Comparison of ENCODE assay signal across 1 cellular context in the genomic region with DNA sequence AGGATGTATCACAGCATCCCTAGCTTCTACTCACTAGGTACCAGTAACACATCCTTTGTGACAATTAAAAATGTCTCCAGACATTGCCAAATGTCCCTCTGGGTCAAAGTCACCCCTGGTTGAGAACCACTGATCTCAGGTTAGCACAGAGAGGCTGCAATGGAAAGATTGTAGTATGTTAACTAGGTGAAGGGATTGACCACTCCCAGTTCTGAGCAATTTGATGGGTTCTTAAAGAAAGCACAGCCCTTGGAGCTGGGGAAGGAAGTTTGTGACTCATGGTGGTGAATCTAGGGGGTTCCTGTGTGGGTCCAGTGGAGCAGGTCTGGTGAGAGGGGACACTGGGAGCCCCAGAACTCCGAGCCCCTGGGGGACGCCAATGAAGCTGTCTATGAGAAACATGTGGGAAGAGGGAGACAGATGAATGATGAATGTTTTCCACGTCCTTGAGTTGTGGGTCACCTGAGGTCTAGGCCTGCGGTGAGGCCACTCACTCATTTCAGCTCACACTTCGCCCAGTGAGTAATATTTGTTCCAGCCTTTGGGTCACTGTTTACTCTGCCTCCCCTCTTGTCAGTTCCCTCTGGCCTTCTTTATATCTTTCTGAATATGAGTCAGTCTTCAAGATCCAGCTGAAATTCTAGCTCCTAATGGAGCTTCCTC.
TF ChIP-seq lines count a peak whose summit lies in the region.

No MANE protein-coding gene starts in this region.

TF ChIP-seq in HepG2, 621 proteins besides CTCF, POLR2A, EP300 and RAD21 (continued from another document and continues in another):
- TF ChIP-seq, protein P1, sequence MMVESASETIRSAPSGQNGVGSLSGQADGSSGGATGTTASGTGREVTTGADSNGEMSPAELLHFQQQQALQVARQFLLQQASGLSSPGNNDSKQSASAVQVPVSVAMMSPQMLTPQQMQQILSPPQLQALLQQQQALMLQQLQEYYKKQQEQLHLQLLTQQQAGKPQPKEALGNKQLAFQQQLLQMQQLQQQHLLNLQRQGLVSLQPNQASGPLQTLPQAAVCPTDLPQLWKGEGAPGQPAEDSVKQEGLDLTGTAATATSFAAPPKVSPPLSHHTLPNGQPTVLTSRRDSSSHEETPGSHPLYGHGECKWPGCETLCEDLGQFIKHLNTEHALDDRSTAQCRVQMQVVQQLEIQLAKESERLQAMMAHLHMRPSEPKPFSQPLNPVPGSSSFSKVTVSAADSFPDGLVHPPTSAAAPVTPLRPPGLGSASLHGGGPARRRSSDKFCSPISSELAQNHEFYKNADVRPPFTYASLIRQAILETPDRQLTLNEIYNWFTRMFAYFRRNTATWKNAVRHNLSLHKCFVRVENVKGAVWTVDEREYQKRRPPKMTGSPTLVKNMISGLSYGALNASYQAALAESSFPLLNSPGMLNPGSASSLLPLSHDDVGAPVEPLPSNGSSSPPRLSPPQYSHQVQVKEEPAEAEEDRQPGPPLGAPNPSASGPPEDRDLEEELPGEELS (CRISPR knock-in tag; IDR thresholded peaks at IDR 0.05), result peak; percentile 90
- TF ChIP-seq ZKSCAN8 (CRISPR knock-in tag; IDR thresholded peaks at IDR 0.05; ENCODE audit: borderline replicate concordance) (peak; percentile 80; the same call in 1 of the 2 replicates), NR2C2 (CRISPR knock-in tag; IDR thresholded peaks at IDR 0.05; ENCODE audit: borderline replicate concordance) (0 out of 2 replicates have a peak, but pooled peaks have one; percentile 42), SIX4 (CRISPR knock-in tag; IDR thresholded peaks at IDR 0.05) (peak; percentile 71; the same call in 1 of the 2 replicates), ARHGAP35 (CRISPR knock-in tag; IDR thresholded peaks at IDR 0.05; ENCODE audit: borderline replicate concordance) (no peak), CCDC6 (CRISPR knock-in tag; IDR thresholded peaks at IDR 0.05) (no peak), KLF16 (CRISPR knock-in tag; IDR thresholded peaks at IDR 0.05) (peak in 1 of 2 experiments; percentile 39; a peak in 1 of 4 replicates), STAG1 (CRISPR knock-in tag; IDR thresholded peaks at IDR 0.05) (peak; percentile 43), FOXK1 (CRISPR knock-in tag; IDR thresholded peaks at IDR 0.05; ENCODE audit: borderline replicate concordance, low read depth) (peak; percentile 65), KDM3A (CRISPR knock-in tag; IDR thresholded peaks at IDR 0.05; ENCODE audit: low read depth) (0 out of 2 replicates have a peak, but pooled peaks have one; percentile 47), HOXA3 (CRISPR knock-in tag; IDR thresholded peaks at IDR 0.05) (peak; percentile 63; the same call in 1 of the 2 replicates), TOE1 (CRISPR knock-in tag; IDR thresholded peaks at IDR 0.05) (no peak), CBX1 (IDR thresholded peaks at IDR 0.05; ENCODE audit: low read depth) (no peak), RBAK (CRISPR knock-in tag; IDR thresholded peaks at IDR 0.05) (no peak), ZNF567 (CRISPR knock-in tag; IDR thresholded peaks at IDR 0.05; ENCODE audit: borderline replicate concordance) (no peak), CHCHD3 (CRISPR knock-in tag; IDR thresholded peaks at IDR 0.05) (no peak), ZFYVE20 (CRISPR knock-in tag; IDR thresholded peaks at IDR 0.05; ENCODE audit: borderline replicate concordance, low read depth) (no peak), SIN3B (IDR thresholded peaks at IDR 0.05; ENCODE audit: low read length) (no peak), ZNF598 (CRISPR knock-in tag; IDR thresholded peaks at IDR 0.05; ENCODE audit: borderline replicate concordance) (no peak), ZNF841 (CRISPR knock-in tag; IDR thresholded peaks at IDR 0.05; ENCODE audit: borderline replicate concordance) (no peak), NR2F6 (IDR thresholded peaks at IDR 0.05) (peak; percentile 81), NR2F6 (CRISPR knock-in tag; IDR thresholded peaks at IDR 0.05) (peak; percentile 88), TAF1 (CRISPR knock-in tag; IDR thresholded peaks at IDR 0.05) (peak; percentile 19; the same call in 1 of the 2 replicates), ZNF839 (CRISPR knock-in tag; IDR thresholded peaks at IDR 0.05; ENCODE audit: borderline replicate concordance) (no peak), MBD4 (IDR thresholded peaks at IDR 0.05; ENCODE audit: borderline replicate concordance, low read length) (no peak), MAFK (conservative IDR thresholded peaks at IDR 0.05 in 1 of 2, IDR thresholded peaks at IDR 0.05 in 1 of 2; ENCODE audit: low read length in 2 of 2) (no peak), PAX8 (CRISPR knock-in tag; IDR thresholded peaks at IDR 0.05; ENCODE audit: borderline replicate concordance) (no peak), POGZ (CRISPR knock-in tag; IDR thresholded peaks at IDR 0.05) (peak; percentile 88), ZNF530 (CRISPR knock-in tag; IDR thresholded peaks at IDR 0.05; ENCODE audit: low read depth) (no peak), MAFG (CRISPR knock-in tag; IDR thresholded peaks at IDR 0.05) (no peak), GFI1 (CRISPR knock-in tag; IDR thresholded peaks at IDR 0.05; ENCODE audit: borderline replicate concordance) (no peak), RCOR2 (CRISPR knock-in tag; IDR thresholded peaks at IDR 0.05) (0 out of 2 replicates have a peak, but pooled peaks have one; percentile 47), MYNN (CRISPR knock-in tag; IDR thresholded peaks at IDR 0.05; ENCODE audit: low read depth) (no peak), ZNF20 (CRISPR knock-in tag; IDR thresholded peaks at IDR 0.05) (no peak), ZNF33A (CRISPR knock-in tag; IDR thresholded peaks at IDR 0.05; ENCODE audit: borderline replicate concordance) (no peak), ELF1 (CRISPR knock-in tag; IDR thresholded peaks at IDR 0.05) (no peak), MAFF (IDR thresholded peaks at IDR 0.05; ENCODE audit: low read depth, low read length) (no peak), STAT5B (CRISPR knock-in tag; IDR thresholded peaks at IDR 0.05) (no peak), CBX2 (IDR thresholded peaks at IDR 0.05; ENCODE audit: low read depth, low read length) (no peak), CBX2 (CRISPR knock-in tag; IDR thresholded peaks at IDR 0.05; ENCODE audit: low read depth) (no peak), KDM5B (CRISPR knock-in tag; IDR thresholded peaks at IDR 0.05; ENCODE audit: borderline replicate concordance) (no peak)
- TF ChIP-seq, protein P2, sequence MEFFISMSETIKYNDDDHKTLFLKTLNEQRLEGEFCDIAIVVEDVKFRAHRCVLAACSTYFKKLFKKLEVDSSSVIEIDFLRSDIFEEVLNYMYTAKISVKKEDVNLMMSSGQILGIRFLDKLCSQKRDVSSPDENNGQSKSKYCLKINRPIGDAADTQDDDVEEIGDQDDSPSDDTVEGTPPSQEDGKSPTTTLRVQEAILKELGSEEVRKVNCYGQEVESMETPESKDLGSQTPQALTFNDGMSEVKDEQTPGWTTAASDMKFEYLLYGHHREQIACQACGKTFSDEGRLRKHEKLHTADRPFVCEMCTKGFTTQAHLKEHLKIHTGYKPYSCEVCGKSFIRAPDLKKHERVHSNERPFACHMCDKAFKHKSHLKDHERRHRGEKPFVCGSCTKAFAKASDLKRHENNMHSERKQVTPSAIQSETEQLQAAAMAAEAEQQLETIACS (CRISPR knock-in tag; IDR thresholded peaks at IDR 0.05), result no peak
- TF ChIP-seq, protein P3, sequence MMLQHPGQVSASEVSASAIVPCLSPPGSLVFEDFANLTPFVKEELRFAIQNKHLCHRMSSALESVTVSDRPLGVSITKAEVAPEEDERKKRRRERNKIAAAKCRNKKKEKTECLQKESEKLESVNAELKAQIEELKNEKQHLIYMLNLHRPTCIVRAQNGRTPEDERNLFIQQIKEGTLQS (CRISPR knock-in tag; IDR thresholded peaks at IDR 0.05), result peak; percentile 64; the same call in 1 of the 2 replicates
- TF ChIP-seq, protein P4, sequence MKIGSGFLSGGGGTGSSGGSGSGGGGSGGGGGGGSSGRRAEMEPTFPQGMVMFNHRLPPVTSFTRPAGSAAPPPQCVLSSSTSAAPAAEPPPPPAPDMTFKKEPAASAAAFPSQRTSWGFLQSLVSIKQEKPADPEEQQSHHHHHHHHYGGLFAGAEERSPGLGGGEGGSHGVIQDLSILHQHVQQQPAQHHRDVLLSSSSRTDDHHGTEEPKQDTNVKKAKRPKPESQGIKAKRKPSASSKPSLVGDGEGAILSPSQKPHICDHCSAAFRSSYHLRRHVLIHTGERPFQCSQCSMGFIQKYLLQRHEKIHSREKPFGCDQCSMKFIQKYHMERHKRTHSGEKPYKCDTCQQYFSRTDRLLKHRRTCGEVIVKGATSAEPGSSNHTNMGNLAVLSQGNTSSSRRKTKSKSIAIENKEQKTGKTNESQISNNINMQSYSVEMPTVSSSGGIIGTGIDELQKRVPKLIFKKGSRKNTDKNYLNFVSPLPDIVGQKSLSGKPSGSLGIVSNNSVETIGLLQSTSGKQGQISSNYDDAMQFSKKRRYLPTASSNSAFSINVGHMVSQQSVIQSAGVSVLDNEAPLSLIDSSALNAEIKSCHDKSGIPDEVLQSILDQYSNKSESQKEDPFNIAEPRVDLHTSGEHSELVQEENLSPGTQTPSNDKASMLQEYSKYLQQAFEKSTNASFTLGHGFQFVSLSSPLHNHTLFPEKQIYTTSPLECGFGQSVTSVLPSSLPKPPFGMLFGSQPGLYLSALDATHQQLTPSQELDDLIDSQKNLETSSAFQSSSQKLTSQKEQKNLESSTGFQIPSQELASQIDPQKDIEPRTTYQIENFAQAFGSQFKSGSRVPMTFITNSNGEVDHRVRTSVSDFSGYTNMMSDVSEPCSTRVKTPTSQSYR (CRISPR knock-in tag; IDR thresholded peaks at IDR 0.05; ENCODE audit: borderline replicate concordance), result peak; percentile 58; the same call in 1 of the 2 replicates
- TF ChIP-seq, protein P5, sequence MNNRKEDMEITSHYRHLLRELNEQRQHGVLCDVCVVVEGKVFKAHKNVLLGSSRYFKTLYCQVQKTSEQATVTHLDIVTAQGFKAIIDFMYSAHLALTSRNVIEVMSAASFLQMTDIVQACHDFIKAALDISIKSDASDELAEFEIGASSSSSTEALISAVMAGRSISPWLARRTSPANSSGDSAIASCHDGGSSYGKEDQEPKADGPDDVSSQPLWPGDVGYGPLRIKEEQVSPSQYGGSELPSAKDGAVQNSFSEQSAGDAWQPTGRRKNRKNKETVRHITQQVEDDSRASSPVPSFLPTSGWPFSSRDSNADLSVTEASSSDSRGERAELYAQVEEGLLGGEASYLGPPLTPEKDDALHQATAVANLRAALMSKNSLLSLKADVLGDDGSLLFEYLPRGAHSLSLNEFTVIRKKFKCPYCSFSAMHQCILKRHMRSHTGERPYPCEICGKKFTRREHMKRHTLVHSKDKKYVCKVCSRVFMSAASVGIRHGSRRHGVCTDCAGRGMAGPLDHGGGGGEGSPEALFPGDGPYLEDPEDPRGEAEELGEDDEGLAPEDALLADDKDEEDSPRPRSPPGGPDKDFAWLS (CRISPR knock-in tag; IDR thresholded peaks at IDR 0.05; ENCODE audit: borderline replicate concordance), result no peak
- TF ChIP-seq, protein P6, sequence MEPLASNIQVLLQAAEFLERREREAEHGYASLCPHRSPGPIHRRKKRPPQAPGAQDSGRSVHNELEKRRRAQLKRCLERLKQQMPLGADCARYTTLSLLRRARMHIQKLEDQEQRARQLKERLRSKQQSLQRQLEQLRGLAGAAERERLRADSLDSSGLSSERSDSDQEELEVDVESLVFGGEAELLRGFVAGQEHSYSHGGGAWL (CRISPR knock-in tag; IDR thresholded peaks at IDR 0.05), result peak; percentile 44; the same call in 1 of the 2 replicates
- TF ChIP-seq, protein P7, sequence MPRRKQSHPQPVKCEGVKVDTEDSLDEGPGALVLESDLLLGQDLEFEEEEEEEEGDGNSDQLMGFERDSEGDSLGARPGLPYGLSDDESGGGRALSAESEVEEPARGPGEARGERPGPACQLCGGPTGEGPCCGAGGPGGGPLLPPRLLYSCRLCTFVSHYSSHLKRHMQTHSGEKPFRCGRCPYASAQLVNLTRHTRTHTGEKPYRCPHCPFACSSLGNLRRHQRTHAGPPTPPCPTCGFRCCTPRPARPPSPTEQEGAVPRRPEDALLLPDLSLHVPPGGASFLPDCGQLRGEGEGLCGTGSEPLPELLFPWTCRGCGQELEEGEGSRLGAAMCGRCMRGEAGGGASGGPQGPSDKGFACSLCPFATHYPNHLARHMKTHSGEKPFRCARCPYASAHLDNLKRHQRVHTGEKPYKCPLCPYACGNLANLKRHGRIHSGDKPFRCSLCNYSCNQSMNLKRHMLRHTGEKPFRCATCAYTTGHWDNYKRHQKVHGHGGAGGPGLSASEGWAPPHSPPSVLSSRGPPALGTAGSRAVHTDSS (CRISPR knock-in tag; conservative IDR thresholded peaks at IDR 0.05), result no peak
- TF ChIP-seq, protein P8, sequence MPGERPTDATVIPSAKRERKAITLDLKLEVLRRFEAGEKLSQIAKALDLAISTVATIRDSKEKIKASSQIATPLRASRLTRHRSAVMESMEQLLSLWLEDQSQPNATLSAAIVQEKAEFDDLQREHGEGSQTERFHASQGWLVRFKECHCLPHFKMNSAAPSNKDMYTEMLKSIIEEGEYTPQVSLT (CRISPR knock-in tag; IDR thresholded peaks at IDR 0.05; ENCODE audit: borderline replicate concordance, low read depth), result no peak
- TF ChIP-seq, protein P9, sequence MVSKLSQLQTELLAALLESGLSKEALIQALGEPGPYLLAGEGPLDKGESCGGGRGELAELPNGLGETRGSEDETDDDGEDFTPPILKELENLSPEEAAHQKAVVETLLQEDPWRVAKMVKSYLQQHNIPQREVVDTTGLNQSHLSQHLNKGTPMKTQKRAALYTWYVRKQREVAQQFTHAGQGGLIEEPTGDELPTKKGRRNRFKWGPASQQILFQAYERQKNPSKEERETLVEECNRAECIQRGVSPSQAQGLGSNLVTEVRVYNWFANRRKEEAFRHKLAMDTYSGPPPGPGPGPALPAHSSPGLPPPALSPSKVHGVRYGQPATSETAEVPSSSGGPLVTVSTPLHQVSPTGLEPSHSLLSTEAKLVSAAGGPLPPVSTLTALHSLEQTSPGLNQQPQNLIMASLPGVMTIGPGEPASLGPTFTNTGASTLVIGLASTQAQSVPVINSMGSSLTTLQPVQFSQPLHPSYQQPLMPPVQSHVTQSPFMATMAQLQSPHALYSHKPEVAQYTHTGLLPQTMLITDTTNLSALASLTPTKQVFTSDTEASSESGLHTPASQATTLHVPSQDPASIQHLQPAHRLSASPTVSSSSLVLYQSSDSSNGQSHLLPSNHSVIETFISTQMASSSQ (IDR thresholded peaks at IDR 0.05; ENCODE audit: low read depth), result peak; percentile 48; the same call in 1 of the 2 replicates
- TF ChIP-seq, protein P9 (CRISPR knock-in tag; IDR thresholded peaks at IDR 0.05; ENCODE audit: borderline replicate concordance), result peak; percentile 78; the same call in 1 of the 2 replicates
